ENCODE assay signal across 1 cellular context in genomic region chr12:11722578-11723138, GRCh38.
TF ChIP-seq lines count a peak whose summit lies in the region.

No MANE protein-coding gene starts in this region.

TF ChIP-seq in GM12878, 131 proteins besides CTCF, POLR2A, EP300 and RAD21 (continued from another document):
- TF ChIP-seq ATF2 (IDR thresholded peaks at IDR 0.05; ENCODE audit: low read length) (0 out of 2 replicates have a peak, but pooled peaks have one; percentile 53), BCL11A (IDR thresholded peaks at IDR 0.05; ENCODE audit: low read depth, low read length) (no peak), SKIL (IDR thresholded peaks at IDR 0.05; ENCODE audit: low read depth, poor library complexity, severe bottlenecking) (peak; percentile 33), FOXK2 (IDR thresholded peaks at IDR 0.05) (no peak), SRF (IDR thresholded peaks at IDR 0.05; ENCODE audit: low read depth in 2 of 2, low read length in 2 of 2) (no peak), PRDM15 (CRISPR knock-in tag; IDR thresholded peaks at IDR 0.05) (no peak), MTA3 (IDR thresholded peaks at IDR 0.05; ENCODE audit: borderline replicate concordance, low read length) (0 out of 2 replicates have a peak, but pooled peaks have one; percentile 60), MLLT1 (IDR thresholded peaks at IDR 0.05) (no peak), SPI1 (IDR thresholded peaks at IDR 0.05; ENCODE audit: borderline replicate concordance, insufficient read depth, low read depth, low read length) (peak; percentile 48; the same call in 1 of the 2 replicates), ZNF687 (IDR thresholded peaks at IDR 0.05) (peak; percentile 87), CHD2 (IDR thresholded peaks at IDR 0.05; ENCODE audit: borderline replicate concordance, low read depth, low read length) (0 out of 2 replicates have a peak, but pooled peaks have one; percentile 15), EED (IDR thresholded peaks at IDR 0.05; ENCODE audit: low read depth) (peak; percentile 55; the same call in 1 of the 2 replicates), RUNX3 (IDR thresholded peaks at IDR 0.05; ENCODE audit: low read length) (peak; percentile 69), NFXL1 (IDR thresholded peaks at IDR 0.05; ENCODE audit: borderline replicate concordance) (no peak), NFIC (IDR thresholded peaks at IDR 0.05; ENCODE audit: low read depth, low read length) (peak; percentile 49; the same call in 1 of the 2 replicates), JUNB (IDR thresholded peaks at IDR 0.05) (no peak), NR2F1 (conservative IDR thresholded peaks at IDR 0.05) (0 out of 2 replicates have a peak, but pooled peaks have one; percentile 59)
